In genomic region chr5:71455427-71456361, GRCh38 we compare ENCODE assay signal across 8 cellular contexts. TPM values are rescaled to one million over a fixed set of nuclear protein-coding genes. Genes with fewer than 3 reads are reported as not detected.
DNase-seq lines count a peak whose midpoint lies in the region; FAIRE-seq and TF ChIP-seq lines count a peak whose summit lies in the region.

Gene BDP1, plus strand, starts transcription at chr5:71455651. Its CDS starts 227 bp downstream, at chr5:71455878.

- peak within 1 kb of the TSS; percentile 97 for H3K4me3 Mint-ChIP-seq in HFFc6
- peak within 1 kb of the TSS; percentile 92 for H3K4me3 Mint-ChIP-seq in activated naive CD4-positive, alpha-beta T cell treated with anti-CD3 and anti-CD28 coated beads for 36 hours

- H3K4me3 ChIP-seq in GM06990 (replicated peaks; ENCODE audit: low read depth, low read length) (peak within 1 kb of the TSS; percentile 92), neuronal stem cell (ENCODE audit: low read length in 2 of 2) (peak within 1 kb of the TSS; percentile 84 to 86)

- peak within 1 kb of the TSS; percentile 87 for H3K23ac ChIP-seq in neuronal stem cell (ENCODE audit: low read depth, low read length, poor library complexity)

- peaks cover 0 to 4% of the 10 kb centered on the region in 2 donors for H3K4me1 ChIP-seq in neuronal stem cell (ENCODE audit: control insufficient read depth in 2 of 2, insufficient read depth in 1 of 2, low read depth in 1 of 2, low read length in 2 of 2)

- WGBS in neuronal stem cell (ENCODE audit: extremely low coverage in 2 of 2, insufficient read length in 2 of 2, insufficient replicate concordance in 1 of 2), 2 donors: no CpG with 5 or more reads among the region's 50 CpGs

- peak within 1 kb of the TSS; percentile 62 for H3K27ac ChIP-seq in neuronal stem cell (replicated peaks; ENCODE audit: low read length)

- H2AK5ac ChIP-seq in neuronal stem cell (ENCODE audit: low read depth, low read length): no peak within 1 kb of the TSS

- no peak within 1 kb of the TSS for H4K8ac ChIP-seq in neuronal stem cell (ENCODE audit: low read depth, low read length)

- no peak for FAIRE-seq in frontal cortex (lab: Jason Lieb, UNC)

- no peak within 1 kb of the TSS for H2BK120ac ChIP-seq in neuronal stem cell (ENCODE audit: low read depth, low read length)

- H2BK15ac ChIP-seq in neuronal stem cell (ENCODE audit: low read length): no peak within 1 kb of the TSS

- peaks cover 18% of the 10 kb centered on the region; the same call in 1 of the 2 replicates for H3K36me3 Mint-ChIP-seq in HFFc6 (ENCODE audit: low read depth)
- peaks cover 13% of the 10 kb centered on the region for H3K36me3 Mint-ChIP-seq in activated naive CD4-positive, alpha-beta T cell treated with anti-CD3 and anti-CD28 coated beads for 36 hours (ENCODE audit: low read depth)

- H3K4me2 ChIP-seq in neuronal stem cell (ENCODE audit: insufficient read depth, low read length, poor library complexity, severe bottlenecking): peak within 1 kb of the TSS; percentile 78

- peaks cover 24% of the 10 kb centered on the region for H3K4me1 Mint-ChIP-seq in HFFc6 (ENCODE audit: low read depth)
- H3K4me1 Mint-ChIP-seq in activated naive CD4-positive, alpha-beta T cell treated with anti-CD3 and anti-CD28 coated beads for 36 hours (ENCODE audit: low read depth): peaks cover 20% of the 10 kb centered on the region

- peak; percentile 88 for DNase-seq in GM06990 (ENCODE audit: extremely low read depth, insufficient read length)
- peak; percentile 92 for DNase-seq in HFFc6
- DNase-seq in NAMALWA (ENCODE audit: low spot score): peak; percentile 97
- DNase-seq in SK-N-DZ (ENCODE audit: low spot score): peak; percentile 93
- DNase-seq in activated naive CD4-positive, alpha-beta T cell treated with anti-CD3 and anti-CD28 coated beads for 36 hours: peak; percentile 99
- DNase-seq in frontal cortex (ENCODE audit: low spot score in 2 of 2): peak; percentile 80 to 87
- peak; percentile 93 for DNase-seq in neuronal stem cell (ENCODE audit: low spot score)

- CTCF ChIA-PET in activated naive CD4-positive, alpha-beta T cell treated with anti-CD3 and anti-CD28 coated beads for 36 hours (lab: Charles Lee): no interaction called here

- no peak within 1 kb of the TSS for H4K91ac ChIP-seq in neuronal stem cell (ENCODE audit: low read depth, low read length, poor library complexity)

- H3K36me3 ChIP-seq in GM06990 (ENCODE audit: control insufficient read depth, insufficient read depth, low read length) (no peaks in the 10 kb centered on the region; the same call in 1 of the 2 replicates), neuronal stem cell (replicated peaks in 1 of 2; ENCODE audit: control insufficient read depth in 2 of 2, insufficient read depth in 2 of 2, low read length in 2 of 2) (peaks cover 0 to 27% of the 10 kb centered on the region in 2 donors)

- H3K79me1 ChIP-seq in neuronal stem cell (ENCODE audit: low read depth, low read length): no peaks in the 10 kb centered on the region

- intact Hi-C loops in activated naive CD4-positive, alpha-beta T cell treated with anti-CD3 and anti-CD28 coated beads for 36 hours (cut with micrococcal nuclease): loop anchor here (1.0 to 5.0 kb wide), 5 partner anchors 8 to 852 kb away; partner anchors contain the start of gene MCCC2

- peak within 1 kb of the TSS; percentile 77 for H2BK5ac ChIP-seq in neuronal stem cell (ENCODE audit: low read length)

- H3K14ac ChIP-seq in neuronal stem cell (ENCODE audit: low read length): no peak within 1 kb of the TSS

- no peak within 1 kb of the TSS for H3K4ac ChIP-seq in neuronal stem cell (ENCODE audit: low read length)

- no peaks in the 10 kb centered on the region for H3K9me3 Mint-ChIP-seq in HFFc6
- H3K9me3 Mint-ChIP-seq in activated naive CD4-positive, alpha-beta T cell treated with anti-CD3 and anti-CD28 coated beads for 36 hours: no peaks in the 10 kb centered on the region

- H2AFZ ChIP-seq in neuronal stem cell (ENCODE audit: low read length): peak within 1 kb of the TSS; percentile 91

- H3K27ac Mint-ChIP-seq in HFFc6: peak within 1 kb of the TSS; percentile 97
- peak within 1 kb of the TSS; percentile 95 for H3K27ac Mint-ChIP-seq in activated naive CD4-positive, alpha-beta T cell treated with anti-CD3 and anti-CD28 coated beads for 36 hours

- peak within 1 kb of the TSS; percentile 94 for H3K18ac ChIP-seq in neuronal stem cell (ENCODE audit: low read length)

- TF ChIP-seq CTCF in GM06990 (IDR thresholded peaks at IDR 0.05; ENCODE audit: insufficient read depth, low read length, poor library complexity, severe bottlenecking) (peak; percentile 15), HFFc6 (IDR thresholded peaks at IDR 0.05) (peak; percentile 70), subcutaneous adipose tissue (IDR thresholded peaks at IDR 0.05; ENCODE audit: low read depth) (no peak)

- H3K27me3 Mint-ChIP-seq in HFFc6 (ENCODE audit: insufficient read depth): peaks cover 6% of the 10 kb centered on the region
- peaks cover 3% of the 10 kb centered on the region for H3K27me3 Mint-ChIP-seq in activated naive CD4-positive, alpha-beta T cell treated with anti-CD3 and anti-CD28 coated beads for 36 hours (ENCODE audit: low read depth)

- H3K9ac ChIP-seq in neuronal stem cell (ENCODE audit: low read depth, low read length, poor library complexity): peak within 1 kb of the TSS; percentile 92

- H2BK12ac ChIP-seq in neuronal stem cell (ENCODE audit: low read length): no peak within 1 kb of the TSS

- no peaks in the 10 kb centered on the region for H3K9me3 ChIP-seq in neuronal stem cell (replicated peaks in 1 of 2; ENCODE audit: control insufficient read depth in 2 of 2, insufficient read depth in 1 of 2, low read depth in 1 of 2, low read length in 2 of 2)

- H3K27me3 ChIP-seq in GM06990 (replicated peaks; ENCODE audit: control insufficient read depth, insufficient read depth, low read length) (no peaks in the 10 kb centered on the region), neuronal stem cell (ENCODE audit: control insufficient read depth in 3 of 3, insufficient read depth in 3 of 3, low read depth in 1 of 3, low read length in 3 of 3) (peaks cover 0 to 2% (median 0%) of the 10 kb centered on the region in 3 experiments)

RNA-seq across cellular contexts. Expression of gene BDP1, which starts in this region (rescaled TPM):
- total RNA-seq in HFFc6 (2021; fragmentation: NEBNext Ultra II Directional; extraction: Animal tissue kit (Norgen Biotek cat#: 25700)): 10 to 100 TPM; 13.1 to 15.9 (median 14.8) TPM
- 16.7 and 17.0 TPM in 2 replicates for polyA plus RNA-seq in SK-N-DZ (2014; cell fraction: cytosol; rRNA removed)
- polyA plus RNA-seq in SK-N-DZ (2014; cell fraction: nucleus; rRNA removed): 21.0 and 22.9 TPM in 2 replicates
- total RNA-seq in activated naive CD4-positive, alpha-beta T cell treated with anti-CD3 and anti-CD28 coated beads for 36 hours: 10 to 100 TPM; 20.6 to 20.8 TPM
- 87.2 TPM for total RNA-seq in frontal cortex
- polyA plus RNA-seq in neuronal stem cell (2013, experiment 1 of 2): 10.0 TPM
- polyA plus RNA-seq in neuronal stem cell (2013, experiment 2 of 2): 10.4 TPM
- total RNA-seq in subcutaneous adipose tissue: 10 to 100 TPM; 30.3 to 46.3 (median 34.9) TPM

Comparison
In these comparisons a context has a peak if more than half of its experiments do, and no peak if none do; other contexts are left out.
1. Peak in every context shown above with its lines: DNase-seq, H3K4me3 ChIP-seq and H3K27ac ChIP-seq.